20 cellular contexts compared by ENCODE assay signal in genomic region chr2:171411214-171411613, GRCh38.
"Had no signal": no experiment of that assay in that cellular context is flagged by ENCODE, and none has a peak within 500 bp of the region (broad histone marks: within the 10 kb centered on the region; RNA-seq: fewer than 3 reads in every experiment).

No MANE protein-coding gene starts in this region.

- H3K27me3 ChIP-seq: pancreas, thyroid gland, upper lobe of right lung had no signal

- H3K27me3 Mint-ChIP-seq: activated naive CD4-positive, alpha-beta T cell treated with anti-CD3 and anti-CD28 coated beads, Interleukin-2, amount 10 ng/mL, durations not matched to agents 7 days and 5 days; activated naive CD8-positive, alpha-beta T cell treated with anti-CD3 and anti-CD28 coated beads, Interleukin-2, amount 50 U/mL, for 24 hours had no signal

- H3K4me1 ChIP-seq: thyroid gland, upper lobe of right lung had no signal

- ATAC-seq: activated naive CD8-positive, alpha-beta T cell treated with anti-CD3 and anti-CD28 coated beads, Interleukin-2, amount 50 U/mL, for 24 hours; natural killer cell; pancreas; psoas muscle; right cardiac atrium; stimulated activated naive CD8-positive, alpha-beta T cell treated with anti-CD3 and anti-CD28 coated beads, Interleukin-15, Interleukin-2, amounts not matched to agents 100 U/mL and 50 U/mL, for 24 hours; upper lobe of right lung had no signal

- DNase-seq: activated CD4-positive, alpha-beta T cell treated with anti-CD3 and anti-CD28 coated beads, Interleukin-2, amount 50 U/mL, for 4 hours; activated CD8-positive, alpha-beta memory T cell treated with anti-CD3 and anti-CD28 coated beads, Interleukin-2, amount 50 U/mL, for 48 hours; activated naive CD4-positive, alpha-beta T cell treated with anti-CD3 and anti-CD28 coated beads, Interleukin-2, amount 10 ng/mL, durations not matched to agents 7 days and 5 days; activated naive CD8-positive, alpha-beta T cell treated with anti-CD3 and anti-CD28 coated beads, Interleukin-2, amount 50 U/mL, for 24 hours; activated T-cell treated with anti-CD3 and anti-CD28 coated beads, Interleukin-2, amount 50 U/mL, for 48 hours; foreskin melanocyte; immature natural killer cell; kidney glomerular epithelial cell; left ventricle myocardium inferior; midbrain; natural killer cell; pancreas; psoas muscle; right cardiac atrium; stimulated activated CD4-positive, alpha-beta T cell treated with anti-CD3 and anti-CD28 coated beads, Interleukin-12 subunit alpha, Interleukin-12 subunit beta, amount 100 ng/mL, for 4 hours; stimulated activated CD4-positive, alpha-beta T cell treated with anti-CD3 and anti-CD28 coated beads, Interleukin-4, amount 100 ng/mL, for 4 hours; stimulated activated naive CD8-positive, alpha-beta T cell treated with anti-CD3 and anti-CD28 coated beads, Interleukin-15, Interleukin-2, amounts not matched to agents 100 U/mL and 50 U/mL, for 24 hours; T-helper 1 cell; thyroid gland; upper lobe of right lung had no signal

- H3K4me3 Mint-ChIP-seq: activated naive CD4-positive, alpha-beta T cell treated with anti-CD3 and anti-CD28 coated beads, Interleukin-2, amount 10 ng/mL, durations not matched to agents 7 days and 5 days; activated naive CD8-positive, alpha-beta T cell treated with anti-CD3 and anti-CD28 coated beads, Interleukin-2, amount 50 U/mL, for 24 hours; immature natural killer cell; natural killer cell had no signal

- H3K9me3 ChIP-seq: left ventricle myocardium inferior, pancreas, psoas muscle, thyroid gland, upper lobe of right lung had no signal

- H3K9me3 Mint-ChIP-seq: immature natural killer cell had no signal

- H3K36me3 ChIP-seq: left ventricle myocardium inferior, pancreas, thyroid gland, upper lobe of right lung had no signal

- H3K4me3 ChIP-seq: left ventricle myocardium inferior, pancreas, psoas muscle, thyroid gland, upper lobe of right lung had no signal

- H3K27ac Mint-ChIP-seq: activated naive CD4-positive, alpha-beta T cell treated with anti-CD3 and anti-CD28 coated beads, Interleukin-2, amount 10 ng/mL, durations not matched to agents 7 days and 5 days; activated naive CD8-positive, alpha-beta T cell treated with anti-CD3 and anti-CD28 coated beads, Interleukin-2, amount 50 U/mL, for 24 hours had no signal

- H3K36me3 Mint-ChIP-seq: natural killer cell had no signal
